16 cellular contexts compared by ENCODE assay signal in the genomic region with DNA sequence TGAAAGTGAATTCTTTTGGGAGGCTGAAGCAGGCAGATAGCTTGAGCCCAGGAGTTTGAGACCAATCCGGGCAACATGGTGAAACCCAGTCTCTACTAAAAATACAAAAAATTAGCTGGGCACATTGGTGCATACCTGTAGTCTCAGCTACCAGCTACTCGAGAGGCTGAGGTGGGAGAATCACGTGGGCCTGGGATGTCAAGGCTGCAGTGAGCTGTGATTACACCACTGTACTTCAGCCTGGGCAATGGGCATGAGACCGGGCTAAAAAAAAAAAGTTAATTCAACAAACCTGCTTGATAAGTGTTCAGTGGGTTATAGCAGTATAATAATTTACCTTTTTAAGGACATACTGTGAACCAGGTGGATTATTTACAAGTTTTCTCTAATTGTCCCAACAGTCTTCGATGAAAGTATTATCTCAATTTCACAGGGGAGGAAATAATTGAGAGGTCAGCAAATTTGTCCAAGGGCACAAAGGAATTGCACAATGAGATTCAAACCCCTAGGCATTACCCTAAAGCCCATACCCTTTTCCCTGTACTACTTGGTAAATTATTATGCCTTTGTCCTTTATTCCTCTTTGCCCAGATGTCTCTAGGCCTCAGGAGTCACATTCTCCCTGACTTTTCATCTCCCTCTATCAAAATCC. TPM values are rescaled to one million over a fixed set of nuclear protein-coding genes. Genes with fewer than 3 reads are reported as not detected.
DNase-seq lines count a peak whose midpoint lies in the region; ATAC-seq, FAIRE-seq and TF ChIP-seq lines count a peak whose summit lies in the region.
"Had no signal": no experiment of that assay in that cellular context is flagged by ENCODE, and none has a peak within 500 bp of the region (broad histone marks: within the 10 kb centered on the region; RNA-seq: fewer than 3 reads in every experiment).

No MANE protein-coding gene starts in this region.

- 50% methylated on average over 5 of the region's 5 CpGs for WGBS in A549 (ENCODE audit: missing lambda C conversion rate)
- no CpG with 5 or more reads among the region's 5 CpGs for WGBS in IMR-90 (ENCODE audit: extremely low coverage in 2 of 2, insufficient read length in 1 of 2), 2 experiments
- WGBS in thyroid gland, 2 donors, result 61 to 67% methylated on average over 5 of the region's 5 CpGs

- H3K9ac ChIP-seq in IMR-90 (ENCODE audit: low read depth, low read length), result no peak overlapping the region

- H3K79me1 ChIP-seq in IMR-90 (ENCODE audit: low read depth in 1 of 2, low read length in 2 of 2), result no peaks in the 10 kb centered on the region

- TF ChIP-seq CTCF in A549 (IDR thresholded peaks at IDR 0.05), result no peak
- no peak for TF ChIP-seq CTCF in IMR-90 (conservative IDR thresholded peaks at IDR 0.05; ENCODE audit: low read depth, low read length)
- TF ChIP-seq CTCF in left lung (IDR thresholded peaks at IDR 0.05), result no peak
- TF ChIP-seq CTCF in thyroid gland (IDR thresholded peaks at IDR 0.05), result no peak
- no peak for TF ChIP-seq CTCF in CD8-positive, alpha-beta T cell (IDR thresholded peaks at IDR 0.05)

- no peak overlapping the region for H2BK20ac ChIP-seq in IMR-90 (ENCODE audit: low read depth, low read length)

- ATAC-seq in A549, result no peak
- ATAC-seq in IMR-90 (ENCODE audit: low read depth), result no peak
- peak; percentile 68 for ATAC-seq in left lung
- no peak for ATAC-seq in CD8-positive, alpha-beta T cell
- ATAC-seq in Right ventricle myocardium inferior, result no peak

- CTCF ChIA-PET in A549 (lab: Yijun Ruan, JAX), result interaction anchor here (0.6 to 8.2 kb wide), 4 partner anchors 27 to 414 kb away, joined by 4 to 132 read pairs (median 11); partner anchors contain the start of gene CBLL1
- CTCF ChIA-PET in IMR-90 (lab: Yijun Ruan, JAX), result interaction anchor here (0.6 kb wide), 1 partner anchor 135 kb away, joined by 3 read pairs; no protein-coding TSS in a partner anchor
- CTCF ChIA-PET in CD8-positive, alpha-beta T cell (lab: Charles Lee), result interaction anchor here (0.7 to 9.8 kb wide), 6 partner anchors 11 to 153 kb away, joined by 3 to 157 read pairs (median 4); partner anchors contain the start of genes CBLL1 and DLD

- no peak for DNase-seq in A549 (ENCODE audit: low read depth in 1 of 2, low spot score in 1 of 2)
- DNase-seq in IMR-90, result no peak
- DNase-seq in left lung, result peak in 1 of 2 donors; percentile 45
- DNase-seq in thyroid gland, result peak; percentile 45 to 53
- DNase-seq in CD8-positive, alpha-beta T cell, result no peak
- no peak for DNase-seq in nucleus accumbens (lab: John Stamatoyannopoulos, UW)
- DNase-seq in Right ventricle myocardium inferior (ENCODE audit: missing footprints), result no peak
- DNase-seq: AML-193; CD4-positive, alpha-beta T cell; DMS153; GDM1 had no signal

- in situ Hi-C loops in IMR-90 (cut with MboI; ENCODE audit: low sequenced_read_pairs), result loop anchor here (10.0 kb wide), 1 partner anchor 133 kb away; the partner anchor contains the start of gene CBLL1

- H2AK5ac ChIP-seq in IMR-90 (ENCODE audit: low read depth, low read length), result no peak overlapping the region

- H3K27ac Mint-ChIP-seq in CD8-positive, alpha-beta T cell, result no peak overlapping the region
- H3K27ac Mint-ChIP-seq: CD4-positive, alpha-beta T cell had no signal

- TF ChIP-seq EP300 in A549 (IDR thresholded peaks at IDR 0.05), result no peak

- no peak overlapping the region for H4K91ac ChIP-seq in IMR-90 (ENCODE audit: insufficient read depth, low read depth, low read length)

- H2AFZ ChIP-seq in IMR-90 (replicated peaks; ENCODE audit: low read length, poor library complexity), result no peak overlapping the region

- FAIRE-seq in A549 (lab: Jason Lieb, UNC), result no peak
- FAIRE-seq: A204.1, GM12892, GM18507 had no signal

- H3K4ac ChIP-seq in IMR-90 (ENCODE audit: low read depth, low read length), result no peak overlapping the region

- H3K36me3 Mint-ChIP-seq in CD8-positive, alpha-beta T cell, result no peaks in the 10 kb centered on the region

- no peak overlapping the region for H3K56ac ChIP-seq in IMR-90 (ENCODE audit: extremely low read depth, insufficient read depth, low read length)

- no peaks in the 10 kb centered on the region for H3K9me3 Mint-ChIP-seq in CD8-positive, alpha-beta T cell
- H3K9me3 Mint-ChIP-seq: CD4-positive, alpha-beta T cell had no signal

- H3K36me3 ChIP-seq in IMR-90 (ENCODE audit: control insufficient read depth, insufficient read depth, low read length), result no peaks in the 10 kb centered on the region
- H3K36me3 ChIP-seq in left lung, result no peaks in the 10 kb centered on the region
- no peaks in the 10 kb centered on the region for H3K36me3 ChIP-seq in thyroid gland
- H3K36me3 ChIP-seq in CD8-positive, alpha-beta T cell (ENCODE audit: insufficient read depth, low read length), result no peaks in the 10 kb centered on the region
- H3K36me3 ChIP-seq: HAP-1 had no signal

- H3K18ac ChIP-seq in IMR-90 (ENCODE audit: low read depth, low read length), result no peak overlapping the region

- no peak overlapping the region for H3K4me3 ChIP-seq in A549
- H3K4me3 ChIP-seq in IMR-90 (ENCODE audit: insufficient read depth, low read depth, low read length), result no peak overlapping the region
- H3K4me3 ChIP-seq in left lung, result no peak overlapping the region
- H3K4me3 ChIP-seq in thyroid gland (replicated peaks in 1 of 3), result no peak overlapping the region
- H3K4me3 ChIP-seq in CD8-positive, alpha-beta T cell (ENCODE audit: low read depth, low read length), result no peak overlapping the region
- H3K4me3 ChIP-seq: HAP-1 had no signal

- TF ChIP-seq POLR2A in A549 (IDR thresholded peaks at IDR 0.05; ENCODE audit: low read length) (no peak), IMR-90 (IDR thresholded peaks at IDR 0.05; ENCODE audit: low read depth, low read length) (no peak), thyroid gland (IDR thresholded peaks at IDR 0.05) (no peak)

- H4K5ac ChIP-seq in IMR-90 (ENCODE audit: low read depth, low read length), result no peak overlapping the region

- no peak overlapping the region for H2BK120ac ChIP-seq in IMR-90 (ENCODE audit: low read depth, low read length)

- H3K9me1 ChIP-seq in IMR-90 (ENCODE audit: insufficient read depth, low read length), result no peaks in the 10 kb centered on the region

- H3K27me3 Mint-ChIP-seq in CD8-positive, alpha-beta T cell (ENCODE audit: low read depth), result peaks cover 6% of the 10 kb centered on the region

- no peak overlapping the region for H2BK5ac ChIP-seq in IMR-90 (ENCODE audit: low read depth, low read length, poor library complexity, severe bottlenecking)

- H3K23ac ChIP-seq in IMR-90 (ENCODE audit: low read depth, low read length), result no peak overlapping the region

- TF ChIP-seq RAD21 in A549 (conservative IDR thresholded peaks at IDR 0.05 in 1 of 2, IDR thresholded peaks at IDR 0.05 in 1 of 2) (no peak), IMR-90 (IDR thresholded peaks at IDR 0.05; ENCODE audit: low read length) (no peak)

- H3K4me2 ChIP-seq in A549 (no peak overlapping the region), IMR-90 (ENCODE audit: low read depth, low read length) (no peak overlapping the region)

- H4K8ac ChIP-seq in IMR-90 (ENCODE audit: low read depth in 2 of 2, low read length in 2 of 2), result no peak overlapping the region

- H4K20me1 ChIP-seq in IMR-90 (ENCODE audit: insufficient read depth, low read length), result no peaks in the 10 kb centered on the region

- POLR2A ChIA-PET in A549 (lab: Yijun Ruan, JAX), result interaction anchor here (1.5 kb wide), 1 partner anchor 134 kb away, joined by 9 read pairs; the partner anchor contains the start of gene CBLL1
- POLR2A ChIA-PET in IMR-90 (lab: Charles Lee; ENCODE audit: unreplicated experiment), result interaction anchor here (1.0 kb wide), 1 partner anchor 13 kb away, joined by 3 read pairs; the partner anchor contains the start of gene DLD
- POLR2A ChIA-PET in CD8-positive, alpha-beta T cell (lab: Charles Lee), result interaction anchor here (4.1 kb wide), 1 partner anchor 135 kb away, joined by 36 read pairs; the partner anchor contains the start of gene CBLL1

- H3K9me3 ChIP-seq in A549, result no peaks in the 10 kb centered on the region
- no peaks in the 10 kb centered on the region for H3K9me3 ChIP-seq in IMR-90 (ENCODE audit: control insufficient read depth, insufficient read depth, low read length)
- H3K9me3 ChIP-seq in left lung, result no peaks in the 10 kb centered on the region
- H3K9me3 ChIP-seq in thyroid gland, result no peaks in the 10 kb centered on the region
- H3K9me3 ChIP-seq in CD8-positive, alpha-beta T cell (ENCODE audit: low read length), result no peaks in the 10 kb centered on the region
- H3K9me3 ChIP-seq: HAP-1 had no signal

- dilution Hi-C loops in IMR-90 (cut with HindIII; ENCODE audit: low sequenced_read_pairs, unreplicated experiment), result no loop called here

- H2BK15ac ChIP-seq in IMR-90 (ENCODE audit: low read depth, low read length), result no peak overlapping the region

- no TSS peak for BruUV-seq in IMR-90 (replicated peaks; lab: Mats Ljungman, UMichigan)

- no peak overlapping the region for H3K14ac ChIP-seq in IMR-90 (replicated peaks; ENCODE audit: low read depth, low read length)

- H2AK9ac ChIP-seq in IMR-90 (replicated peaks; ENCODE audit: low read depth, low read length, poor library complexity), result no peak overlapping the region

- peaks cover 19% of the 10 kb centered on the region for H3K4me1 Mint-ChIP-seq in CD8-positive, alpha-beta T cell (ENCODE audit: low read depth)

- no peak overlapping the region for H3K4me3 Mint-ChIP-seq in CD8-positive, alpha-beta T cell
- H3K4me3 Mint-ChIP-seq: CD4-positive, alpha-beta T cell had no signal

- no peak overlapping the region for H3K27ac ChIP-seq in A549
- no peak overlapping the region for H3K27ac ChIP-seq in IMR-90 (ENCODE audit: insufficient read depth, low read length)
- H3K27ac ChIP-seq in left lung, result peak overlapping the region in 1 of 2 donors; percentile 26
- H3K27ac ChIP-seq in thyroid gland, result no peak overlapping the region
- H3K27ac ChIP-seq in CD8-positive, alpha-beta T cell (ENCODE audit: low read depth, low read length), result no peak overlapping the region
- H3K27ac ChIP-seq: C4-2B had no signal

- H3K4me1 ChIP-seq in A549, result no peaks in the 10 kb centered on the region
- no peaks in the 10 kb centered on the region for H3K4me1 ChIP-seq in IMR-90 (ENCODE audit: control insufficient read depth, insufficient read depth, low read length)
- H3K4me1 ChIP-seq in left lung, result peaks cover 0 to 29% of the 10 kb centered on the region in 2 donors
- H3K4me1 ChIP-seq in thyroid gland, result no peaks in the 10 kb centered on the region
- peaks cover 7% of the 10 kb centered on the region for H3K4me1 ChIP-seq in CD8-positive, alpha-beta T cell (ENCODE audit: insufficient read depth, low read length)
- H3K4me1 ChIP-seq: HAP-1 had no signal

- intact Hi-C loops in IMR-90 (cut with micrococcal nuclease) (loop anchor here (10.0 kb wide), 1 partner anchor 673 kb away; no protein-coding TSS in a partner anchor), left lung (cut with DNase I) (loop anchor here in 1 of 2 donors (10.0 kb wide), 1 partner anchor 133 kb away; the partner anchor contains the start of gene CBLL1), thyroid gland (cut with DNase I) (loop anchor here (10.0 kb wide), 3 partner anchors 133 to 413 kb away; partner anchors contain the start of gene CBLL1), Right ventricle myocardium inferior (cut with DNase I) (loop anchor here (2.0 to 10.0 kb wide), 3 partner anchors 269 to 673 kb away; no protein-coding TSS in a partner anchor)
- intact Hi-C loops in CD8-positive, alpha-beta T cell (cut with DNase I, micrococcal nuclease), result loop anchor here (2.0 to 10.0 kb wide), 10 partner anchors 269 to 1213 kb away; partner anchors contain the start of genes CCDC71L (in 1 of the 2), COG5 (in 1 of the 2) and DUS4L (in 1 of the 2)

- H3K27me3 ChIP-seq in IMR-90 (ENCODE audit: control insufficient read depth, insufficient read depth, low read length) (peaks cover 8% of the 10 kb centered on the region), left lung (peaks cover 0 to 6% of the 10 kb centered on the region in 2 donors), thyroid gland (no peaks in the 10 kb centered on the region)
- H3K27me3 ChIP-seq in CD8-positive, alpha-beta T cell (ENCODE audit: insufficient read depth, low read length), result no peaks in the 10 kb centered on the region

RNA-seq across cellular contexts. Expression of gene DLD, which starts 13.1 kb away (rescaled TPM):
- polyA plus RNA-seq in A549 (2011; rRNA removed), result 168 and 179 TPM in 2 replicates
- 79.0 and 81.5 TPM in 2 replicates for polyA plus RNA-seq in A549 (2012; cell fraction: cytosol; rRNA removed)
- 47.3 and 72.7 TPM in 2 replicates for polyA plus RNA-seq in A549 (2012; cell fraction: nucleus; rRNA removed)
- 122 to 129 TPM (median 125 TPM) in 3 replicates for polyA plus RNA-seq in A549 (2017; fragmentation: RNase III; extraction: RNeasy Plus Mini Kit Qiagen cat#74134 plus additional on column Dnase treatment)
- 54.3 and 57.7 TPM in 2 replicates for polyA minus RNA-seq in A549 (2011; rRNA and poly(A)+ RNA removed)
- 120 and 361 TPM in 2 replicates for total RNA-seq in IMR-90 (2012; rRNA removed)
- 86.2 and 121 TPM in 2 replicates for polyA plus RNA-seq in IMR-90 (2012; rRNA removed)
- polyA plus RNA-seq in IMR-90 (2012; cell fraction: cytosol; rRNA removed), result 30.6 and 73.6 TPM in 2 replicates
- 15.8 and 90.9 TPM in 2 replicates for polyA plus RNA-seq in IMR-90 (2012; cell fraction: nucleus; rRNA removed; ENCODE audit: low replicate concordance)
- total RNA-seq in left lung, result 10 to 100 TPM; 61.1 to 68.5 TPM
- 100 to 1,000 TPM; 108 to 343 (median 213) TPM for total RNA-seq in thyroid gland
- total RNA-seq in CD8-positive, alpha-beta T cell, result 10 to 100 TPM; 83.5 to 85.9 TPM
- 288 TPM for total RNA-seq in Right ventricle myocardium inferior

Comparison
In these comparisons a context has a peak if more than half of its experiments do, and no peak if none do; other contexts are left out.
1. DNase-seq: peak in thyroid gland (2 of 2); none in A549 (0 of 2), IMR-90 (single experiment), CD8-positive, alpha-beta T cell (0 of 7), nucleus accumbens (0 of 56) and Right ventricle myocardium inferior (single experiment).